1 cellular context compared by ENCODE assay signal in genomic region chr6:6661684-6662083, GRCh38.
TF ChIP-seq lines count a peak whose summit lies in the region.

No MANE protein-coding gene starts in this region.

TF ChIP-seq in HepG2, 621 proteins besides CTCF, POLR2A, EP300 and RAD21 (continued from another document):
- TF ChIP-seq PTBP1 (IDR thresholded peaks at IDR 0.05; ENCODE audit: low read depth, low read length, poor library complexity, severe bottlenecking) (no peak), ZNF3 (CRISPR knock-in tag; IDR thresholded peaks at IDR 0.05) (no peak), SAP130 (CRISPR knock-in tag; IDR thresholded peaks at IDR 0.05; ENCODE audit: low read depth) (no peak), KLF12 (CRISPR knock-in tag; IDR thresholded peaks at IDR 0.05; ENCODE audit: borderline replicate concordance) (no peak), RELA (CRISPR knock-in tag; IDR thresholded peaks at IDR 0.05) (no peak), SRSF9 (IDR thresholded peaks at IDR 0.05; ENCODE audit: borderline replicate concordance, insufficient read depth, low read depth, low read length, poor library complexity, severe bottlenecking) (no peak), PHF21A (CRISPR knock-in tag; IDR thresholded peaks at IDR 0.05) (no peak), SOX5 (CRISPR knock-in tag; IDR thresholded peaks at IDR 0.05; ENCODE audit: borderline replicate concordance) (peak; percentile 47; the same call in 1 of the 2 replicates), ZNF30 (CRISPR knock-in tag; IDR thresholded peaks at IDR 0.05) (no peak), TIGD3 (CRISPR knock-in tag; IDR thresholded peaks at IDR 0.05; ENCODE audit: borderline replicate concordance) (no peak), MIER2 (CRISPR knock-in tag; IDR thresholded peaks at IDR 0.05) (no peak), ZNF263 (CRISPR knock-in tag; IDR thresholded peaks at IDR 0.05) (no peak), ZBTB3 (CRISPR knock-in tag; IDR thresholded peaks at IDR 0.05; ENCODE audit: borderline replicate concordance, low read depth) (no peak), ZFP91 (CRISPR knock-in tag; IDR thresholded peaks at IDR 0.05; ENCODE audit: borderline replicate concordance) (no peak), BCL3 (CRISPR knock-in tag; IDR thresholded peaks at IDR 0.05) (no peak), REXO4 (CRISPR knock-in tag; IDR thresholded peaks at IDR 0.05; ENCODE audit: borderline replicate concordance) (no peak), SRF (IDR thresholded peaks at IDR 0.05; ENCODE audit: low read depth, low read length) (no peak), ZNF615 (CRISPR knock-in tag; IDR thresholded peaks at IDR 0.05; ENCODE audit: borderline replicate concordance) (no peak), ELF3 (CRISPR knock-in tag; IDR thresholded peaks at IDR 0.05) (no peak), ARNT2 (CRISPR knock-in tag; IDR thresholded peaks at IDR 0.05; ENCODE audit: low read depth) (no peak), ZNF720 (CRISPR knock-in tag; IDR thresholded peaks at IDR 0.05) (no peak), ZFP37 (CRISPR knock-in tag; IDR thresholded peaks at IDR 0.05; ENCODE audit: borderline replicate concordance) (no peak), FOXA3 (CRISPR knock-in tag; IDR thresholded peaks at IDR 0.05) (0 out of 2 replicates have a peak, but pooled peaks have one; percentile 14), ZNF101 (CRISPR knock-in tag; IDR thresholded peaks at IDR 0.05; ENCODE audit: borderline replicate concordance, low read depth) (no peak), CEBPB (IDR thresholded peaks at IDR 0.05; ENCODE audit: borderline replicate concordance, low read depth, low read length) (peak; percentile 81; the same call in 1 of the 2 replicates), DBP (CRISPR knock-in tag; IDR thresholded peaks at IDR 0.05; ENCODE audit: not compliant biosample characterization) (no peak), ADNP (CRISPR knock-in tag; IDR thresholded peaks at IDR 0.05) (no peak), SOX13 (IDR thresholded peaks at IDR 0.05) (no peak), SOX13 (CRISPR knock-in tag; conservative IDR thresholded peaks at IDR 0.05 in 1 of 2, IDR thresholded peaks at IDR 0.05 in 1 of 2) (peak in 1 of 2 experiments; percentile 67; a peak in 2 of 4 replicates), CEBPG (CRISPR knock-in tag; IDR thresholded peaks at IDR 0.05) (peak; percentile 28; the same call in 1 of the 2 replicates), ZNF563 (CRISPR knock-in tag; IDR thresholded peaks at IDR 0.05) (no peak), TMF1 (CRISPR knock-in tag; IDR thresholded peaks at IDR 0.05; ENCODE audit: low read depth) (no peak), CEBPZ (IDR thresholded peaks at IDR 0.05; ENCODE audit: low read length) (no peak), ZNF746 (CRISPR knock-in tag; IDR thresholded peaks at IDR 0.05) (no peak)
